In genomic region chr11:126336646-126337045, GRCh38 we compare ENCODE assay signal across 13 cellular contexts. TPM values are rescaled to one million over a fixed set of nuclear protein-coding genes. Genes with fewer than 3 reads are reported as not detected.
DNase-seq lines count a peak whose midpoint lies in the region; FAIRE-seq and TF ChIP-seq lines count a peak whose summit lies in the region.
"Had no signal": no experiment of that assay in that cellular context is flagged by ENCODE, and none has a peak within 500 bp of the region (broad histone marks: within the 10 kb centered on the region; RNA-seq: fewer than 3 reads in every experiment).

No MANE protein-coding gene starts in this region.

- TF ChIP-seq EP300 in H1 (IDR thresholded peaks at IDR 0.05; ENCODE audit: borderline replicate concordance in 1 of 2, low read depth in 2 of 2, low read length in 2 of 2) (no peak), sigmoid colon (IDR thresholded peaks at IDR 0.05) (no peak)

- H3K14ac ChIP-seq in H1 (ENCODE audit: insufficient read length) (no peak overlapping the region), trophoblast cell (ENCODE audit: low read length) (peak overlapping the region; percentile 59)

- H2BK5ac ChIP-seq in H1 (ENCODE audit: low read depth, low read length): peak overlapping the region; percentile 77; the same call in 1 of the 2 replicates
- H2BK5ac ChIP-seq in trophoblast cell (ENCODE audit: low read depth, low read length, poor library complexity): no peak overlapping the region

- no peaks in the 10 kb centered on the region for H4K20me1 ChIP-seq in H1 (replicated peaks in 1 of 2; ENCODE audit: control insufficient read depth in 1 of 2, insufficient read depth in 2 of 2, low read length in 2 of 2)

- intact Hi-C loops in sigmoid colon (cut with DNase I): no loop called here

- H2BK120ac ChIP-seq in H1 (replicated peaks; ENCODE audit: low read depth, low read length): no peak overlapping the region
- H2BK120ac ChIP-seq in trophoblast cell (ENCODE audit: insufficient read depth, low read length, poor library complexity): peak overlapping the region; percentile 27

- DNase-seq in SKM-1 treated with dmso at 0.1 percent for 144 hours (lab: John Stamatoyannopoulos, UW; ENCODE audit: unreplicated experiment): peak; percentile 59
- no peak for DNase-seq in SKM-1 (lab: John Stamatoyannopoulos, UW; ENCODE audit: unreplicated experiment)
- peak; percentile 51 for DNase-seq in MV-4-11 (lab: John Stamatoyannopoulos, UW)
- no peak for DNase-seq in H1 (ENCODE audit: low read depth in 1 of 2, low spot score in 2 of 2)
- no peak for DNase-seq in trophoblast cell
- no peak for DNase-seq in NCI-H128 (lab: John Stamatoyannopoulos, UW; ENCODE audit: unreplicated experiment)
- no peak for DNase-seq in amygdala (lab: John Stamatoyannopoulos, UW)
- no peak for DNase-seq in sigmoid colon
- DNase-seq: 8988T; activated CD4-positive, alpha-beta T cell treated with anti-CD3 and anti-CD28 coated beads, Interleukin-2, amount 10 ng/mL, durations not matched to agents 7 days and 5 days; NCI-H446 had no signal

- H2AK5ac ChIP-seq in H1 (ENCODE audit: low read depth, low read length) (no peak overlapping the region; the same call in 1 of the 2 replicates), trophoblast cell (ENCODE audit: low read length) (peak overlapping the region; percentile 45)

- H2BK20ac ChIP-seq in H1 (ENCODE audit: low read length): no peak overlapping the region

- FAIRE-seq in H1 (lab: Jason Lieb, UNC): no peak
- FAIRE-seq: endometrium had no signal

- H2AFZ ChIP-seq in H1 (ENCODE audit: low read length) (no peak overlapping the region), trophoblast cell (ENCODE audit: insufficient read depth, low read length, poor library complexity) (no peak overlapping the region)

- 83% methylated on average over 8 of the region's 8 CpGs; no CpG with 5 or more reads in 1 of the 2 experiments for WGBS in H1 (ENCODE audit: extremely low coverage in 1 of 2, insufficient coverage in 1 of 2, insufficient read length in 1 of 2, insufficient replicate concordance in 2 of 2, low coverage in 1 of 2, low lambda C conversion rate in 2 of 2, missing lambda C conversion rate in 1 of 2), 2 experiments
- WGBS in trophoblast cell (ENCODE audit: extremely low coverage, insufficient coverage, insufficient read length): no CpG with 5 or more reads among the region's 8 CpGs
- WGBS in sigmoid colon, 2 donors: 61 to 86% methylated on average over 8 of the region's 8 CpGs

- H3K9me3 ChIP-seq in H1 (ENCODE audit: insufficient read depth in 2 of 2, low read depth in 1 of 2, low read length in 1 of 2): no peaks in the 10 kb centered on the region
- no peaks in the 10 kb centered on the region for H3K9me3 ChIP-seq in trophoblast cell (ENCODE audit: insufficient read depth, low read depth, low read length)
- no peaks in the 10 kb centered on the region for H3K9me3 ChIP-seq in sigmoid colon
- H3K9me3 ChIP-seq: adrenal gland had no signal

- no peak overlapping the region for H2BK15ac ChIP-seq in H1 (ENCODE audit: low read length)

- H3K27me3 ChIP-seq in H1 (replicated peaks in 1 of 4; ENCODE audit: control insufficient read depth in 3 of 4, extremely low read depth in 1 of 4, insufficient read depth in 3 of 4, low read length in 3 of 4) (no peaks in the 10 kb centered on the region), trophoblast cell (ENCODE audit: insufficient read depth, low read length) (no peaks in the 10 kb centered on the region), sigmoid colon (no peaks in the 10 kb centered on the region)
- H3K27me3 ChIP-seq: adrenal gland had no signal

- H3K4me2 ChIP-seq in H1 (ENCODE audit: insufficient read depth in 1 of 2, low read depth in 2 of 2, low read length in 2 of 2) (no peak overlapping the region), trophoblast cell (ENCODE audit: low read length) (peak overlapping the region; percentile 18)

- TF ChIP-seq CTCF in H1 (IDR thresholded peaks at IDR 0.05; ENCODE audit: control extremely low read depth in 1 of 3, insufficient read depth in 1 of 3, low read depth in 1 of 3, low read length in 3 of 3) (no peak), sigmoid colon (IDR thresholded peaks at IDR 0.05) (no peak)

- H3K18ac ChIP-seq in H1 (ENCODE audit: extremely low read depth, low read length): no peak overlapping the region
- peak overlapping the region; percentile 34 for H3K18ac ChIP-seq in trophoblast cell (ENCODE audit: low read length)

- no peak overlapping the region for H3K9ac ChIP-seq in H1 (replicated peaks in 1 of 4; ENCODE audit: extremely low read depth in 1 of 4, low read depth in 3 of 4, low read length in 3 of 4)
- H3K9ac ChIP-seq in trophoblast cell (ENCODE audit: low read length): no peak overlapping the region

- H3K23ac ChIP-seq in H1 (ENCODE audit: insufficient read length) (no peak overlapping the region), trophoblast cell (ENCODE audit: low read length) (no peak overlapping the region)

- peak overlapping the region; percentile 9 for H4K12ac ChIP-seq in trophoblast cell (ENCODE audit: low read depth, low read length)

- H3K79me1 ChIP-seq in H1 (ENCODE audit: low read depth, low read length) (no peaks in the 10 kb centered on the region; the same call in 1 of the 2 replicates), trophoblast cell (ENCODE audit: low read length) (peaks cover 6% of the 10 kb centered on the region)

- POLR2A ChIA-PET in H1 (lab: Charles Lee; ENCODE audit: partially characterized antibody): interaction anchor here (1.1 to 2.4 kb wide), 3 partner anchors 10 to 68 kb away, joined by 4 to 8 read pairs (median 6); partner anchors contain the start of genes DCPS, FOXRED1 and SRPRA

- no peak for TF ChIP-seq RAD21 in H1 (IDR thresholded peaks at IDR 0.05 in 1 of 2, conservative IDR thresholded peaks at IDR 0.05 in 1 of 2; ENCODE audit: low read depth in 2 of 2, low read length in 2 of 2)

- H4K8ac ChIP-seq in H1 (ENCODE audit: extremely low read depth, insufficient read depth, low read length) (no peak overlapping the region), trophoblast cell (ENCODE audit: low read depth, low read length) (peak overlapping the region; percentile 31)

- CTCF ChIA-PET in H1 (lab: Charles Lee; ENCODE audit: partially characterized antibody): interaction anchor here (0.7 to 2.4 kb wide), 4 partner anchors 15 to 26 kb away, joined by 3 to 10 read pairs (median 8); no protein-coding TSS in a partner anchor

- H3K79me2 ChIP-seq in H1 (ENCODE audit: control insufficient read depth in 1 of 2, insufficient read depth in 2 of 2, low read length in 2 of 2) (no peaks in the 10 kb centered on the region), trophoblast cell (ENCODE audit: control insufficient read depth, insufficient read depth, low read length, poor library complexity) (peaks cover 1% of the 10 kb centered on the region)

- H3K4me1 ChIP-seq in H1 (replicated peaks in 1 of 4; ENCODE audit: control insufficient read depth in 3 of 4, insufficient read depth in 4 of 4, low read length in 3 of 4) (peaks cover 0 to 8% (median 3%) of the 10 kb centered on the region in 4 experiments; a peak in 2 of 7 replicates), trophoblast cell (ENCODE audit: control insufficient read depth in 1 of 2, insufficient read depth in 2 of 2, low read length in 2 of 2) (peaks cover 34 to 39% of the 10 kb centered on the region in 2 experiments), sigmoid colon (peaks cover 0 to 21% (median 19%) of the 10 kb centered on the region in 4 donors)

- peak overlapping the region; percentile 38 for H4K91ac ChIP-seq in H1 (replicated peaks; ENCODE audit: insufficient read length, low read length)
- H4K91ac ChIP-seq in trophoblast cell (ENCODE audit: low read depth, low read length): peak overlapping the region; percentile 74

- no peak overlapping the region for H4K5ac ChIP-seq in H1 (ENCODE audit: insufficient read length, low read depth, low read length)

- H3K27ac ChIP-seq in H1 (ENCODE audit: low read depth, low read length) (no peak overlapping the region), trophoblast cell (ENCODE audit: low read depth, low read length) (peak overlapping the region; percentile 58), sigmoid colon (no peak overlapping the region)

- H3K36me3 ChIP-seq in H1 (ENCODE audit: control insufficient read depth in 2 of 4, insufficient read depth in 4 of 4, low read length in 3 of 4) (peaks cover 0 to 15% (median 3%) of the 10 kb centered on the region in 4 experiments; a peak in 4 of 8 replicates), trophoblast cell (ENCODE audit: control insufficient read depth in 1 of 2, insufficient read depth in 2 of 2, low read length in 2 of 2) (peaks cover 0 to 7% of the 10 kb centered on the region in 2 experiments), sigmoid colon (peaks cover 0 to 26% (median 5%) of the 10 kb centered on the region in 4 donors)

- H3K56ac ChIP-seq in H1 (replicated peaks; ENCODE audit: insufficient read length, low read depth, low read length): no peak overlapping the region

- H2BK12ac ChIP-seq in H1 (ENCODE audit: low read depth, low read length) (no peak overlapping the region), trophoblast cell (ENCODE audit: low read length) (peak overlapping the region; percentile 73)

- TF ChIP-seq POLR2A in H1 (IDR thresholded peaks at IDR 0.05; ENCODE audit: control extremely low read depth in 1 of 2, low read depth in 2 of 2, low read length in 2 of 2): no peak
- TF ChIP-seq POLR2A in sigmoid colon (IDR thresholded peaks at IDR 0.05): no peak

- H3K4ac ChIP-seq in H1 (replicated peaks; ENCODE audit: insufficient read length, low read depth, low read length): no peak overlapping the region
- peak overlapping the region; percentile 12 for H3K4ac ChIP-seq in trophoblast cell (ENCODE audit: low read depth, low read length)

- H3K23me2 ChIP-seq in H1 (ENCODE audit: low read depth, low read length): no peaks in the 10 kb centered on the region

- no peak overlapping the region for H3K4me3 ChIP-seq in H1 (ENCODE audit: extremely low read depth in 1 of 4, insufficient read depth in 2 of 4, low read depth in 3 of 4, low read length in 4 of 4)
- peak overlapping the region; percentile 19 for H3K4me3 ChIP-seq in trophoblast cell (ENCODE audit: low read depth, low read length)
- H3K4me3 ChIP-seq in sigmoid colon: no peak overlapping the region
- H3K4me3 ChIP-seq: adrenal gland had no signal

RNA-seq across cellular contexts. Expression of gene ST3GAL4, which starts 18.8 kb away (rescaled TPM):
- total RNA-seq in H1 (2021; fragmentation: NEBNext Ultra II Directional; extraction: Animal tissue kit (Norgen Biotek cat#: 25700)): 15.6 and 16.0 TPM in 2 replicates
- polyA plus RNA-seq in H1 (2011; rRNA removed): 20.0 and 21.0 TPM in 2 replicates
- polyA plus RNA-seq in H1 (2011; cell fraction: cytosol; rRNA removed): 18.8 TPM
- polyA plus RNA-seq in H1 (2011; cell fraction: nucleus; rRNA removed): 27.9 TPM
- 12.9 to 18.6 TPM (median 15.3 TPM) in 4 replicates for polyA plus RNA-seq in H1 (2012, experiment 1 of 2)
- polyA plus RNA-seq in H1 (2012, experiment 2 of 2): 18.2 TPM
- 12.5 TPM for polyA plus RNA-seq in H1 (2013, experiment 1 of 2)
- 12.9 TPM for polyA plus RNA-seq in H1 (2013, experiment 2 of 2)
- 15.7 and 16.0 TPM in 2 replicates for polyA minus RNA-seq in H1 (2011; rRNA and poly(A)+ RNA removed)
- 5.8 TPM for polyA minus RNA-seq in H1 (2011; cell fraction: cytosol; rRNA and poly(A)+ RNA removed)
- 14.6 TPM for polyA minus RNA-seq in H1 (2011; cell fraction: nucleus; rRNA and poly(A)+ RNA removed)
- 16.1 and 17.5 TPM in 2 replicates for polyA plus RNA-seq in trophoblast cell (2013)
- total RNA-seq in sigmoid colon: 10 to 100 TPM; 43.1 to 69.2 (median 45.5) TPM
- 100 to 1,000 TPM; 211 to 336 (median 268) TPM for polyA plus RNA-seq in sigmoid colon

RNA-seq across cellular contexts. Expression of gene DCPS, which starts 32.8 kb away (rescaled TPM):
- total RNA-seq in H1 (2021; fragmentation: NEBNext Ultra II Directional; extraction: Animal tissue kit (Norgen Biotek cat#: 25700)): 24.6 and 24.8 TPM in 2 replicates
- polyA plus RNA-seq in H1 (2011; rRNA removed) (55.2 and 61.9 TPM in 2 replicates), sigmoid colon (10 to 100 TPM in 2 of 3 donors, 1 to 10 TPM in 1; 9.0 to 30.0 (median 15.0) TPM)
- 44.4 TPM for polyA plus RNA-seq in H1 (2011; cell fraction: cytosol; rRNA removed)
- polyA plus RNA-seq in H1 (2011; cell fraction: nucleus; rRNA removed): 28.9 TPM
- 28.4 to 32.8 TPM (median 30.1 TPM) in 4 replicates for polyA plus RNA-seq in H1 (2012, experiment 1 of 2)
- 31.6 TPM for polyA plus RNA-seq in H1 (2012, experiment 2 of 2)
- 18.1 TPM for polyA plus RNA-seq in H1 (2013, experiment 1 of 2)
- 19.4 TPM for polyA plus RNA-seq in H1 (2013, experiment 2 of 2)
- 17.7 and 19.4 TPM in 2 replicates for polyA minus RNA-seq in H1 (2011; rRNA and poly(A)+ RNA removed)
- polyA minus RNA-seq in H1 (2011; cell fraction: cytosol; rRNA and poly(A)+ RNA removed): 15.3 TPM
- polyA minus RNA-seq in H1 (2011; cell fraction: nucleus; rRNA and poly(A)+ RNA removed): 11.9 TPM
- 11.2 and 12.2 TPM in 2 replicates for polyA plus RNA-seq in trophoblast cell (2013)
- 1 to 10 TPM; 7.6 to 10.0 (median 9.3) TPM for total RNA-seq in sigmoid colon

RNA-seq across cellular contexts. Expression of gene TIRAP, which starts 53.8 kb away (rescaled TPM):
- total RNA-seq in H1 (2021; fragmentation: NEBNext Ultra II Directional; extraction: Animal tissue kit (Norgen Biotek cat#: 25700)): 4.5 and 5.3 TPM in 2 replicates
- polyA plus RNA-seq in H1 (2011; rRNA removed) (5.3 and 5.6 TPM in 2 replicates), sigmoid colon (10 to 100 TPM in 2 of 3 donors, 1 to 10 TPM in 1; 4.2 to 11.4 (median 10.9) TPM)
- polyA plus RNA-seq in H1 (2011; cell fraction: cytosol; rRNA removed): 3.8 TPM
- 5.1 TPM for polyA plus RNA-seq in H1 (2011; cell fraction: nucleus; rRNA removed)
- 4.2 to 5.7 TPM (median 5.0 TPM) in 4 replicates for polyA plus RNA-seq in H1 (2012, experiment 1 of 2)
- 3.6 TPM for polyA plus RNA-seq in H1 (2012, experiment 2 of 2)
- polyA plus RNA-seq in H1 (2013, experiment 1 of 2): 4.1 TPM
- 3.9 TPM for polyA plus RNA-seq in H1 (2013, experiment 2 of 2)
- polyA minus RNA-seq in H1 (2011; rRNA and poly(A)+ RNA removed): 5.4 and 5.7 TPM in 2 replicates
- polyA minus RNA-seq in H1 (2011; cell fraction: cytosol; rRNA and poly(A)+ RNA removed): 5.2 TPM
- polyA minus RNA-seq in H1 (2011; cell fraction: nucleus; rRNA and poly(A)+ RNA removed): 4.5 TPM
- 6.7 and 7.5 TPM in 2 replicates for polyA plus RNA-seq in trophoblast cell (2013)
- total RNA-seq in sigmoid colon: 10 to 100 TPM in 1 of 4 donors, 1 to 10 TPM in 3; 6.9 to 11.5 (median 8.1) TPM

Comparison
In these comparisons a context has a peak if more than half of its experiments do, and no peak if none do; other contexts are left out.
1. DNase-seq: peak in SKM-1 treated with dmso at 0.1 percent for 144 hours (single experiment) and MV-4-11 (single experiment); none in SKM-1 (single experiment), H1 (0 of 2), trophoblast cell (0 of 2), NCI-H128 (single experiment), amygdala (0 of 56) and sigmoid colon (single experiment).